Comparison of ENCODE assay signal across 8 cellular contexts in genomic region chr11:116772443-116773202, GRCh38. TPM values are rescaled to one million over a fixed set of nuclear protein-coding genes. Genes with fewer than 3 reads are reported as not detected.
DNase-seq lines count a peak whose midpoint lies in the region; ATAC-seq and TF ChIP-seq lines count a peak whose summit lies in the region.

Gene BUD13 (minus strand): TSS chr11:116772987. CDS start chr11:116772964, 23 bp downstream.

- peak; percentile 68 for ATAC-seq in HG03378 (IDR thresholded peaks at IDR 0.05; ENCODE audit: unreplicated experiment)
- peak; percentile 93 for ATAC-seq in left colon

- H3K27me3 ChIP-seq in colonic mucosa: no peaks in the 10 kb centered on the region

- H3K27ac ChIP-seq in colonic mucosa: peak within 1 kb of the TSS; percentile 80

- peaks cover 9% of the 10 kb centered on the region for H3K4me1 ChIP-seq in colonic mucosa

- TF ChIP-seq POLR2A in GM19099 (IDR thresholded peaks at IDR 0.05; ENCODE audit: extremely low read depth, insufficient read length, low read depth): peak; percentile 85

- TF ChIP-seq CTCF in colonic mucosa (IDR thresholded peaks at IDR 0.05): no peak

- peak within 1 kb of the TSS; percentile 93 for H3K9ac ChIP-seq in colonic mucosa (ENCODE audit: low read depth in 2 of 2, low read length in 2 of 2)

- no peaks in the 10 kb centered on the region for H3K9me3 ChIP-seq in colonic mucosa

- H3K36me3 ChIP-seq in colonic mucosa: no peaks in the 10 kb centered on the region

- DNase-seq in Ammon's horn (ENCODE audit: low spot score) (peak; percentile 91), NCI-H526 (lab: John Stamatoyannopoulos, UW) (peak; percentile 88 to 99), colonic mucosa (peak; percentile 94), left colon (peak; percentile 91 to 96)
- peak; percentile 96 for DNase-seq in activated CD4-positive, alpha-beta T cell treated with anti-CD3 and anti-CD28 coated beads for 48 hours
- DNase-seq in stimulated activated CD4-positive, alpha-beta T cell treated with anti-CD3 and anti-CD28 coated beads, Interleukin-2, amount 100 ng/mL, for 24 hours: peak; percentile 97

- H3K4me3 ChIP-seq in colonic mucosa: peak within 1 kb of the TSS; percentile 68

- intact Hi-C loops in colonic mucosa (cut with DNase I): no loop called here
- intact Hi-C loops in left colon (cut with DNase I, micrococcal nuclease): no loop called here

RNA-seq across cellular contexts. Expression of gene BUD13, which starts in this region (rescaled TPM):
- total RNA-seq in colonic mucosa: 10 to 100 TPM; 17.9 to 19.1 TPM
- 10 to 100 TPM; 14.0 TPM for total RNA-seq in left colon

Comparison
In these comparisons a context has a peak if more than half of its experiments do, and no peak if none do; other contexts are left out.
1. Peak in every context shown above with its lines: DNase-seq, ATAC-seq, H3K4me3 ChIP-seq and H3K27ac ChIP-seq.